In the genomic region with DNA sequence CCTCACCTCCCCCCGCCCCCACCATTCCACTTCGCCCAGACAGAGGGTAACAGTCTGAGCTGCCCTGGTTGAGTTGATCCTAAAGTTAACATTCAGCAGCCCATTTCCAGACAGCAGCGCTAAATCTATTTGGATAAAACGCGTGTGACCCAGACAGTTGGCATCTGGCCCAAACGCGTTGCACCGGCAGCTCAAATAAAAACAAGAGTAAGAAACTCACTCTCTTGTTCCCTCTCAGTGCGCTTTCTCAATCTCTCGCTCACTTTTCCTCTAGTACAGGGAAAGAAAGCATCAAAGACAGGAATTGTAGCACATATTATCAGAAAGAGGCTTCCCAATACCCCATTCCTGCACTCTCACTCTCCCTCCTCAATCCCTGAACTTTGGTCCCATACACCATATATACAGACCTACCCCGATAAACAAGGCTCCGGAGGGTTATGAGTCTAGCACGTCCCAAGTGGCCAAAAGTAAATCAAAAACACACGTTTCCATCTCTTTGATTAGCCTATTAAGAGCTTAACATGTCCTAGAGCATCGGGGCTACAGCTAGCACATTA, we compare ENCODE assay signal across 8 cellular contexts.
DNase-seq lines count a peak whose midpoint lies in the region; ATAC-seq, FAIRE-seq and TF ChIP-seq lines count a peak whose summit lies in the region.

No MANE protein-coding gene starts in this region.

- FAIRE-seq in GM19239 (lab: Jason Lieb, UNC) (peak; percentile 62), TTC549 (lab: Jason Lieb, UNC) (peak; percentile 94), D721Med (lab: Jason Lieb, UNC) (no peak)

- peaks cover 10% of the 10 kb centered on the region for H3K4me1 Mint-ChIP-seq in memory B cell

- TF ChIP-seq CTCF in AG10803 (conservative IDR thresholded peaks at IDR 0.05; ENCODE audit: low read length) (peak; percentile 6; the same call in 1 of the 2 replicates), LNCaP clone FGC (IDR thresholded peaks at IDR 0.05; ENCODE audit: control insufficient read depth, extremely low read depth, insufficient read depth) (no peak), D721Med (IDR thresholded peaks at IDR 0.05; ENCODE audit: insufficient read depth, missing control alignments) (no peak)

- no peaks in the 10 kb centered on the region for H3K36me3 Mint-ChIP-seq in memory B cell

- H3K4me3 Mint-ChIP-seq in memory B cell = no peak overlapping the region

- H3K36me3 ChIP-seq in endocrine pancreas (ENCODE audit: control insufficient read depth, insufficient read depth, low read length) = no peaks in the 10 kb centered on the region

- no peaks in the 10 kb centered on the region for H3K27me3 ChIP-seq in endocrine pancreas (ENCODE audit: control insufficient read depth, insufficient read depth, low read length)

- peak; percentile 88 for DNase-seq in AG10803 (ENCODE audit: low read depth)
- DNase-seq in GM19239 (ENCODE audit: insufficient read length, low spot score) = no peak
- DNase-seq in LNCaP clone FGC (ENCODE audit: low read depth) = no peak
- no peak for DNase-seq in memory B cell (ENCODE audit: low spot score in 2 of 2)
- peak in 33 of 49 donors; percentile 2 to 58 (median 29) for DNase-seq in substantia nigra (lab: John Stamatoyannopoulos, UW)
- DNase-seq in D721Med (ENCODE audit: insufficient read length, low spot score) = no peak

- H3K4me3 ChIP-seq in AG10803 (ENCODE audit: low read length) = peak overlapping the region; percentile 79
- H3K4me3 ChIP-seq in LNCaP clone FGC (ENCODE audit: low read depth, low read length) = peak overlapping the region; percentile 5; the same call in 1 of the 2 replicates
- H3K4me3 ChIP-seq in endocrine pancreas (ENCODE audit: control insufficient read depth, insufficient read depth, low read length) = peak overlapping the region; percentile 99

- no peaks in the 10 kb centered on the region for H3K27me3 Mint-ChIP-seq in memory B cell

- peak overlapping the region; percentile 39 for H3K27ac ChIP-seq in substantia nigra (ENCODE audit: low read depth, low read length, poor library complexity, severe bottlenecking)

- H3K9me3 ChIP-seq in endocrine pancreas (ENCODE audit: control insufficient read depth, low read length) = no peaks in the 10 kb centered on the region

- no peaks in the 10 kb centered on the region for H3K9me3 Mint-ChIP-seq in memory B cell

- ATAC-seq in memory B cell (ENCODE audit: low read depth) = peak; percentile 39

- H3K27ac Mint-ChIP-seq in memory B cell = no peak overlapping the region

- H3K4me1 ChIP-seq in endocrine pancreas (ENCODE audit: control insufficient read depth, insufficient read depth, low read length) = no peaks in the 10 kb centered on the region

- H3K9ac ChIP-seq in endocrine pancreas (ENCODE audit: control insufficient read depth, insufficient read depth, low read length) = peak overlapping the region; percentile 19

Comparison
In these comparisons a context has a peak if more than half of its experiments do, and no peak if none do; other contexts are left out.
1. DNase-seq: peak in AG10803 (single experiment) and substantia nigra (33 of 49); none in GM19239 (single experiment), LNCaP clone FGC (single experiment), memory B cell (0 of 2) and D721Med (single experiment).
2. H3K4me3 ChIP-seq: peak in every context shown above with its lines; median percentile 99 in endocrine pancreas; 79 in AG10803; 5 in LNCaP clone FGC.